ENCODE assay signal across 8 cellular contexts in genomic region chr17:34980353-34980680, GRCh38.
DNase-seq lines count a peak whose midpoint lies in the region; TF ChIP-seq lines count a peak whose summit lies in the region.

Gene LIG3 (plus strand): TSS chr17:34980512. CDS start chr17:34983006, 2,494 bp downstream.

- H3K4me2 ChIP-seq in MM.1S (ENCODE audit: low read depth, low read length) = peak within 1 kb of the TSS; percentile 87

- TF ChIP-seq CTCF in MM.1S (IDR thresholded peaks at IDR 0.05; ENCODE audit: low read length) (no peak), nephron progenitor cell (IDR thresholded peaks at IDR 0.05) (no peak)

- H3K4me1 ChIP-seq in HAP-1 (peaks cover 13% of the 10 kb centered on the region), MM.1S (ENCODE audit: low read length) (0 out of 2 replicates have a peak, but pooled peaks cover 11% of the 10 kb centered on the region)

- no peaks in the 10 kb centered on the region for H4K20me1 ChIP-seq in MM.1S (ENCODE audit: insufficient read depth, low read length)

- H3K36me3 ChIP-seq in HAP-1 (replicated peaks) (peaks cover 22% of the 10 kb centered on the region), MM.1S (replicated peaks; ENCODE audit: insufficient read depth, low read length) (no peaks in the 10 kb centered on the region; the same call in 1 of the 2 replicates)

- H3K4me3 ChIP-seq in HAP-1 = peak within 1 kb of the TSS; percentile 93
- H3K4me3 ChIP-seq in MM.1S (ENCODE audit: low read length) = peak within 1 kb of the TSS; percentile 73

- peak within 1 kb of the TSS; percentile 98 for H3K4me3 Mint-ChIP-seq in nephron progenitor cell
- peak within 1 kb of the TSS; percentile 97 for H3K4me3 Mint-ChIP-seq in stimulated activated naive CD8-positive, alpha-beta T cell treated with anti-CD3 and anti-CD28 coated beads, Interleukin-15, Interleukin-2, amounts not matched to agents 100 ng/mL and 50 ng/mL, for 24 hours

- peaks cover 25% of the 10 kb centered on the region for H3K36me3 Mint-ChIP-seq in nephron progenitor cell (ENCODE audit: low read depth)
- peaks cover 24% of the 10 kb centered on the region for H3K36me3 Mint-ChIP-seq in stimulated activated naive CD8-positive, alpha-beta T cell treated with anti-CD3 and anti-CD28 coated beads, Interleukin-15, Interleukin-2, amounts not matched to agents 100 ng/mL and 50 ng/mL, for 24 hours (ENCODE audit: low read depth)

- peak within 1 kb of the TSS; percentile 88 for H3K27ac ChIP-seq in MM.1S (ENCODE audit: low read length)

- peaks cover 5% of the 10 kb centered on the region; the same call in 1 of the 2 replicates for H3F3A ChIP-seq in MM.1S (ENCODE audit: insufficient read depth, low read length)

- H3K4me1 Mint-ChIP-seq in nephron progenitor cell = peaks cover 56% of the 10 kb centered on the region
- H3K4me1 Mint-ChIP-seq in stimulated activated naive CD8-positive, alpha-beta T cell treated with anti-CD3 and anti-CD28 coated beads, Interleukin-15, Interleukin-2, amounts not matched to agents 100 ng/mL and 50 ng/mL, for 24 hours (ENCODE audit: low read depth) = peaks cover 45% of the 10 kb centered on the region

- H3K9me2 ChIP-seq in MM.1S (replicated peaks; ENCODE audit: insufficient read depth, low read length) = no peaks in the 10 kb centered on the region

- peaks cover 12% of the 10 kb centered on the region for H3K27me3 Mint-ChIP-seq in nephron progenitor cell (ENCODE audit: low read depth, poor library complexity)
- H3K27me3 Mint-ChIP-seq in stimulated activated naive CD8-positive, alpha-beta T cell treated with anti-CD3 and anti-CD28 coated beads, Interleukin-15, Interleukin-2, amounts not matched to agents 100 ng/mL and 50 ng/mL, for 24 hours = no peaks in the 10 kb centered on the region

- DNase-seq in ELR (ENCODE audit: low read depth) = peak; percentile 95
- peak; percentile 92 to 95 for DNase-seq in HAP-1 (ENCODE audit: low spot score in 2 of 2)
- DNase-seq in MM.1S = peak; percentile 96
- DNase-seq in SHP77 treated with DMSO at 0.1 percent for 48 hours (lab: John Stamatoyannopoulos, UW) = peak; percentile 80
- peak; percentile 98 for DNase-seq in activated effector memory CD4-positive, alpha-beta T cell treated with anti-CD3 and anti-CD28 coated beads, Interleukin-2, amount 50 U/mL, for 16 hours
- peak; percentile 90 for DNase-seq in fibroblast of the conjunctiva (ENCODE audit: low read depth)
- peak; percentile 93 for DNase-seq in nephron progenitor cell

- H2AFZ ChIP-seq in MM.1S (ENCODE audit: low read length) = peak within 1 kb of the TSS; percentile 75

- in situ Hi-C loops in HAP-1 (cut with MboI; ENCODE audit: low sequenced_read_pairs) = loop anchor here (10.0 kb wide), 1 partner anchor 104 kb away; no protein-coding TSS in a partner anchor

- H3K9me3 ChIP-seq in HAP-1 = no peaks in the 10 kb centered on the region
- H3K9me3 ChIP-seq in MM.1S (replicated peaks; ENCODE audit: insufficient read depth, low read length) = no peaks in the 10 kb centered on the region

- peak within 1 kb of the TSS; percentile 98 for H3K27ac Mint-ChIP-seq in nephron progenitor cell
- H3K27ac Mint-ChIP-seq in stimulated activated naive CD8-positive, alpha-beta T cell treated with anti-CD3 and anti-CD28 coated beads, Interleukin-15, Interleukin-2, amounts not matched to agents 100 ng/mL and 50 ng/mL, for 24 hours = peak within 1 kb of the TSS; percentile 99

- H3K27me3 ChIP-seq in HAP-1 (ENCODE audit: low read depth) (no peaks in the 10 kb centered on the region), MM.1S (replicated peaks; ENCODE audit: insufficient read depth, low read length) (no peaks in the 10 kb centered on the region)

- H3K9me3 Mint-ChIP-seq in nephron progenitor cell = peaks cover 3% of the 10 kb centered on the region
- no peaks in the 10 kb centered on the region for H3K9me3 Mint-ChIP-seq in stimulated activated naive CD8-positive, alpha-beta T cell treated with anti-CD3 and anti-CD28 coated beads, Interleukin-15, Interleukin-2, amounts not matched to agents 100 ng/mL and 50 ng/mL, for 24 hours

- H3K79me2 ChIP-seq in MM.1S (ENCODE audit: low read length) = peaks cover 40% of the 10 kb centered on the region

- H3K9ac ChIP-seq in MM.1S (ENCODE audit: low read length) = peak within 1 kb of the TSS; percentile 98

Comparison
In these comparisons a context has a peak if more than half of its experiments do, and no peak if none do; other contexts are left out.
1. Peak in every context shown above with its lines: DNase-seq, H3K4me3 ChIP-seq and H3K27ac ChIP-seq.